ENCODE assay signal across 14 cellular contexts in the genomic region with DNA sequence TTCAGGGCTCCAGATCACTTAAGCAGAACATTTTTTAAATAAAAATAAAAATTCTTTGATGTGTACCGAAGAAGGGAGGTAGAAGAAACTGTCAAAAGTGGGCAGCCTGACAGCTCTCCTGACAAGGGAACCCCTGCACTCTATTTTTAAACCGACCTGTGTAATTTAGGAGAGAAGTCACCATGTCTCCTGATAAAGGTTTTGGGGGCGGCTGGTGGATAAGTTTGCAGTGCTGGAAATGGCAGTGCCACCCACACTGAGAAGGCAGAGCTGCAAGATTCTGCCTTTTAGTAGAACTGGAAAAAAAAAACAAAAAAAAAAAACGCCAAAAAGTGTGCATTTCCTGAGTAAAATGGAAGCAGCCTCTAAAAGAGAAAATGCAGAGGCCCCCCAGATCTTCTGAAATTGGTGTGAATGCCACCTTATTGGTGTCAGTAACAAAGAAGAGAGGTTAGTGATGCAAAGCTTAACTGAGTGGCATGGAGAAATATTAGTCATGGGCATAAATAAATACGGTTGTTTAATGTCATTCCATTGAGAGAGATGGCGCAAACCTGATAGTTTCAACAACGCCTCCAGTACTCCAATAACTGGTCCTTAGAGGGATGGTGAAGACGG.
"Had no signal": no experiment of that assay in that cellular context is flagged by ENCODE, and none has a peak within 500 bp of the region (broad histone marks: within the 10 kb centered on the region; RNA-seq: fewer than 3 reads in every experiment).

No MANE protein-coding gene starts in this region.

- H3K9me3 ChIP-seq: neutrophil, right lobe of liver, thoracic aorta, uterus had no signal

- DNase-seq: activated CD4-positive, alpha-beta T cell treated with anti-CD3 and anti-CD28 coated beads, Interleukin-2, amount 10 ng/mL, durations not matched to agents 24 days and 14 days; activated naive CD4-positive, alpha-beta T cell treated with Interleukin-2 at 50 U/mL for 16 hours; activated naive CD8-positive, alpha-beta T cell treated with anti-CD3 and anti-CD28 coated beads, Interleukin-2, amount 50 U/mL, for 24 hours; right lobe of liver; stimulated activated CD4-positive, alpha-beta T cell treated with anti-CD3 and anti-CD28 coated beads, Interleukin-2, amount 100 ng/mL, for 24 hours; stimulated activated naive CD4-positive, alpha-beta T cell; T-helper 9 cell; uterus had no signal

- H3K27ac ChIP-seq: ascending aorta, esophagus muscularis mucosa, neutrophil, right lobe of liver, thoracic aorta, uterus had no signal

- H3K4me3 Mint-ChIP-seq: activated CD4-positive, alpha-beta T cell treated with anti-CD3 and anti-CD28 coated beads, Interleukin-2, amount 10 ng/mL, durations not matched to agents 24 days and 14 days; activated naive CD8-positive, alpha-beta T cell treated with anti-CD3 and anti-CD28 coated beads, Interleukin-2, amount 50 U/mL, for 24 hours; activated T-helper 1 cell treated with anti-CD3 and anti-CD28 coated beads, Interleukin-12 subunit alpha, Interleukin-12 subunit beta, Interleukin-2, Interleukin-4 antibody, amounts not matched to agents 30 ng/mL and 10 ng/mL and 1 ng/mL, durations not matched to agents 14 hours and 24 hours and 36 hours had no signal

- H3K27me3 ChIP-seq: ascending aorta, dorsolateral prefrontal cortex, esophagus muscularis mucosa, neutrophil, right lobe of liver, uterus had no signal

- H3K36me3 ChIP-seq: ascending aorta, esophagus muscularis mucosa, neutrophil, right lobe of liver, thoracic aorta, uterus had no signal

- H3K27me3 Mint-ChIP-seq: activated CD4-positive, alpha-beta T cell treated with anti-CD3 and anti-CD28 coated beads, Interleukin-2, amount 10 ng/mL, durations not matched to agents 24 days and 14 days had no signal

- H3K4me1 ChIP-seq: ascending aorta, right lobe of liver, uterus had no signal

- H3K27ac Mint-ChIP-seq: activated CD4-positive, alpha-beta T cell treated with anti-CD3 and anti-CD28 coated beads, Interleukin-2, amount 10 ng/mL, durations not matched to agents 24 days and 14 days; activated naive CD8-positive, alpha-beta T cell treated with anti-CD3 and anti-CD28 coated beads, Interleukin-2, amount 50 U/mL, for 24 hours; activated T-helper 1 cell treated with anti-CD3 and anti-CD28 coated beads, Interleukin-12 subunit alpha, Interleukin-12 subunit beta, Interleukin-2, Interleukin-4 antibody, amounts not matched to agents 30 ng/mL and 10 ng/mL and 1 ng/mL, durations not matched to agents 14 hours and 24 hours and 36 hours had no signal

- H3K4me3 ChIP-seq: ascending aorta, esophagus muscularis mucosa, right lobe of liver, thoracic aorta, uterus had no signal

- ATAC-seq: activated naive CD8-positive, alpha-beta T cell treated with anti-CD3 and anti-CD28 coated beads, Interleukin-2, amount 50 U/mL, for 24 hours had no signal
